Comparison of ENCODE assay signal across 1 cellular context in the genomic region with DNA sequence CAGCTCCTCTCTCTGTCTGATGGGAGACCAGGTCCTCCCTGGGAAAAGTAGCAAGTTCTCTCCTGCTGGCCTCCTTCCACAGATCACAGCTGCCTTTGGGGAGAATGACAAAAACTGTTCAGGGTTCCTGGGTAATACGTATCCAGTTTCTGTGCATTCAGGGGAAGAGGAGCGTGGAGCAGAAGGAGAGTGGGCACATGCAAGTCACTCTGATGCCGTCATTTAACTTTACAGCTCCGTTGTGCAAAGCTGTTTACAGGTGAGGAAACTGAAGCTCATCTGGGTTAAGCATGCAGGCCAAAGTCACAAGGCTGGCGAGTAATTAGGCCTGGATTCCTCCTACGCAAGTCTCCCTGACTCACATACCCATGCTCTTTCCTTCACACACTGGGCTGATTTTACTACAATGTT.
A peak's percentile ranks its signal among the peaks of the same experiment; 100 is the strongest.
TF ChIP-seq lines count a peak whose summit lies in the region.

No MANE protein-coding gene starts in this region.

TF ChIP-seq in HepG2, 621 proteins besides CTCF, POLR2A, EP300 and RAD21 (continued from another document and continues in another):
- TF ChIP-seq ZBTB43 (CRISPR knock-in tag; conservative IDR thresholded peaks at IDR 0.05), result no peak
- TF ChIP-seq MEF2D (CRISPR knock-in tag; IDR thresholded peaks at IDR 0.05), result peak; percentile 41; the same call in 1 of the 2 replicates
- TF ChIP-seq, protein P1, sequence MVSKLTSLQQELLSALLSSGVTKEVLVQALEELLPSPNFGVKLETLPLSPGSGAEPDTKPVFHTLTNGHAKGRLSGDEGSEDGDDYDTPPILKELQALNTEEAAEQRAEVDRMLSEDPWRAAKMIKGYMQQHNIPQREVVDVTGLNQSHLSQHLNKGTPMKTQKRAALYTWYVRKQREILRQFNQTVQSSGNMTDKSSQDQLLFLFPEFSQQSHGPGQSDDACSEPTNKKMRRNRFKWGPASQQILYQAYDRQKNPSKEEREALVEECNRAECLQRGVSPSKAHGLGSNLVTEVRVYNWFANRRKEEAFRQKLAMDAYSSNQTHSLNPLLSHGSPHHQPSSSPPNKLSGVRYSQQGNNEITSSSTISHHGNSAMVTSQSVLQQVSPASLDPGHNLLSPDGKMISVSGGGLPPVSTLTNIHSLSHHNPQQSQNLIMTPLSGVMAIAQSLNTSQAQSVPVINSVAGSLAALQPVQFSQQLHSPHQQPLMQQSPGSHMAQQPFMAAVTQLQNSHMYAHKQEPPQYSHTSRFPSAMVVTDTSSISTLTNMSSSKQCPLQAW (CRISPR knock-in tag; IDR thresholded peaks at IDR 0.05), result peak; percentile 47; the same call in 1 of the 2 replicates
- peak; percentile 86 for TF ChIP-seq RBFOX2 (IDR thresholded peaks at IDR 0.05; ENCODE audit: low read depth, low read length)
- peak; percentile 97 for TF ChIP-seq ZC3H4 (CRISPR knock-in tag; IDR thresholded peaks at IDR 0.05; ENCODE audit: borderline replicate concordance)
- no peak for TF ChIP-seq NCOR1 (IDR thresholded peaks at IDR 0.05; ENCODE audit: borderline replicate concordance, low read length)
- TF ChIP-seq, protein P2, sequence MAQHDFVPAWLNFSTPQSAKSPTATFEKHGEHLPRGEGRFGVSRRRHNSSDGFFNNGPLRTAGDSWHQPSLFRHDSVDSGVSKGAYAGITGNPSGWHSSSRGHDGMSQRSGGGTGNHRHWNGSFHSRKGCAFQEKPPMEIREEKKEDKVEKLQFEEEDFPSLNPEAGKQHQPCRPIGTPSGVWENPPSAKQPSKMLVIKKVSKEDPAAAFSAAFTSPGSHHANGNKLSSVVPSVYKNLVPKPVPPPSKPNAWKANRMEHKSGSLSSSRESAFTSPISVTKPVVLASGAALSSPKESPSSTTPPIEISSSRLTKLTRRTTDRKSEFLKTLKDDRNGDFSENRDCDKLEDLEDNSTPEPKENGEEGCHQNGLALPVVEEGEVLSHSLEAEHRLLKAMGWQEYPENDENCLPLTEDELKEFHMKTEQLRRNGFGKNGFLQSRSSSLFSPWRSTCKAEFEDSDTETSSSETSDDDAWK (CRISPR knock-in tag; IDR thresholded peaks at IDR 0.05), result no peak
- TF ChIP-seq FOXK2 (IDR thresholded peaks at IDR 0.05), result peak; percentile 57; the same call in 1 of the 2 replicates
- TF ChIP-seq ZNF660 (CRISPR knock-in tag; IDR thresholded peaks at IDR 0.05; ENCODE audit: borderline replicate concordance, low read depth), result no peak
- TF ChIP-seq KAT8 (CRISPR knock-in tag; IDR thresholded peaks at IDR 0.05), result no peak
- TF ChIP-seq ZNF264 (CRISPR knock-in tag; IDR thresholded peaks at IDR 0.05), result no peak
- TF ChIP-seq ZNF557 (CRISPR knock-in tag; IDR thresholded peaks at IDR 0.05), result peak; percentile 21; the same call in 1 of the 2 replicates
- TF ChIP-seq ZNF263 (CRISPR knock-in tag; IDR thresholded peaks at IDR 0.05), result peak; percentile 40; the same call in 1 of the 2 replicates
- TF ChIP-seq PITX1 (CRISPR knock-in tag; IDR thresholded peaks at IDR 0.05), result no peak
- TF ChIP-seq ZNF232 (CRISPR knock-in tag; IDR thresholded peaks at IDR 0.05; ENCODE audit: borderline replicate concordance), result 0 out of 2 replicates have a peak, but pooled peaks have one; percentile 42
- no peak for TF ChIP-seq HINFP (CRISPR knock-in tag; IDR thresholded peaks at IDR 0.05; ENCODE audit: low read depth)
- TF ChIP-seq ATF7 (IDR thresholded peaks at IDR 0.05), result 0 out of 2 replicates have a peak, but pooled peaks have one; percentile 15
- TF ChIP-seq ATF7 (CRISPR knock-in tag; IDR thresholded peaks at IDR 0.05), result no peak
- TF ChIP-seq TOE1 (CRISPR knock-in tag; IDR thresholded peaks at IDR 0.05), result no peak
- no peak for TF ChIP-seq NONO (IDR thresholded peaks at IDR 0.05)
- 0 out of 2 replicates have a peak, but pooled peaks have one; percentile 33 for TF ChIP-seq NONO (CRISPR knock-in tag; conservative IDR thresholded peaks at IDR 0.05)
- TF ChIP-seq, protein P3, sequence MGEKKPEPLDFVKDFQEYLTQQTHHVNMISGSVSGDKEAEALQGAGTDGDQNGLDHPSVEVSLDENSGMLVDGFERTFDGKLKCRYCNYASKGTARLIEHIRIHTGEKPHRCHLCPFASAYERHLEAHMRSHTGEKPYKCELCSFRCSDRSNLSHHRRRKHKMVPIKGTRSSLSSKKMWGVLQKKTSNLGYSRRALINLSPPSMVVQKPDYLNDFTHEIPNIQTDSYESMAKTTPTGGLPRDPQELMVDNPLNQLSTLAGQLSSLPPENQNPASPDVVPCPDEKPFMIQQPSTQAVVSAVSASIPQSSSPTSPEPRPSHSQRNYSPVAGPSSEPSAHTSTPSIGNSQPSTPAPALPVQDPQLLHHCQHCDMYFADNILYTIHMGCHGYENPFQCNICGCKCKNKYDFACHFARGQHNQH (CRISPR knock-in tag; IDR thresholded peaks at IDR 0.05), result no peak
- no peak for TF ChIP-seq ZFP62 (CRISPR knock-in tag; IDR thresholded peaks at IDR 0.05)
- TF ChIP-seq, protein P4, sequence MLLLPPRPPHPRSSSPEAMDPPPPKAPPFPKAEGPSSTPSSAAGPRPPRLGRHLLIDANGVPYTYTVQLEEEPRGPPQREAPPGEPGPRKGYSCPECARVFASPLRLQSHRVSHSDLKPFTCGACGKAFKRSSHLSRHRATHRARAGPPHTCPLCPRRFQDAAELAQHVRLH (CRISPR knock-in tag; IDR thresholded peaks at IDR 0.05; ENCODE audit: borderline replicate concordance, low read depth), result no peak
- TF ChIP-seq TRIM22 (IDR thresholded peaks at IDR 0.05), result no peak
- TF ChIP-seq ZNF775 (CRISPR knock-in tag; IDR thresholded peaks at IDR 0.05; ENCODE audit: borderline replicate concordance), result no peak; the same call in 1 of the 2 replicates
- 0 out of 2 replicates have a peak, but pooled peaks have one; percentile 10 for TF ChIP-seq THAP11 (CRISPR knock-in tag; IDR thresholded peaks at IDR 0.05)
- no peak for TF ChIP-seq ZNF282 (IDR thresholded peaks at IDR 0.05; ENCODE audit: partially characterized antibody)
- no peak for TF ChIP-seq SRY (CRISPR knock-in tag; IDR thresholded peaks at IDR 0.05)
- TF ChIP-seq MXI1 (IDR thresholded peaks at IDR 0.05; ENCODE audit: borderline replicate concordance, low read depth, low read length), result peak; percentile 33; the same call in 1 of the 3 replicates
- peak; percentile 57 for TF ChIP-seq FOSL2 (CRISPR knock-in tag; IDR thresholded peaks at IDR 0.05)
- TF ChIP-seq, protein P5, sequence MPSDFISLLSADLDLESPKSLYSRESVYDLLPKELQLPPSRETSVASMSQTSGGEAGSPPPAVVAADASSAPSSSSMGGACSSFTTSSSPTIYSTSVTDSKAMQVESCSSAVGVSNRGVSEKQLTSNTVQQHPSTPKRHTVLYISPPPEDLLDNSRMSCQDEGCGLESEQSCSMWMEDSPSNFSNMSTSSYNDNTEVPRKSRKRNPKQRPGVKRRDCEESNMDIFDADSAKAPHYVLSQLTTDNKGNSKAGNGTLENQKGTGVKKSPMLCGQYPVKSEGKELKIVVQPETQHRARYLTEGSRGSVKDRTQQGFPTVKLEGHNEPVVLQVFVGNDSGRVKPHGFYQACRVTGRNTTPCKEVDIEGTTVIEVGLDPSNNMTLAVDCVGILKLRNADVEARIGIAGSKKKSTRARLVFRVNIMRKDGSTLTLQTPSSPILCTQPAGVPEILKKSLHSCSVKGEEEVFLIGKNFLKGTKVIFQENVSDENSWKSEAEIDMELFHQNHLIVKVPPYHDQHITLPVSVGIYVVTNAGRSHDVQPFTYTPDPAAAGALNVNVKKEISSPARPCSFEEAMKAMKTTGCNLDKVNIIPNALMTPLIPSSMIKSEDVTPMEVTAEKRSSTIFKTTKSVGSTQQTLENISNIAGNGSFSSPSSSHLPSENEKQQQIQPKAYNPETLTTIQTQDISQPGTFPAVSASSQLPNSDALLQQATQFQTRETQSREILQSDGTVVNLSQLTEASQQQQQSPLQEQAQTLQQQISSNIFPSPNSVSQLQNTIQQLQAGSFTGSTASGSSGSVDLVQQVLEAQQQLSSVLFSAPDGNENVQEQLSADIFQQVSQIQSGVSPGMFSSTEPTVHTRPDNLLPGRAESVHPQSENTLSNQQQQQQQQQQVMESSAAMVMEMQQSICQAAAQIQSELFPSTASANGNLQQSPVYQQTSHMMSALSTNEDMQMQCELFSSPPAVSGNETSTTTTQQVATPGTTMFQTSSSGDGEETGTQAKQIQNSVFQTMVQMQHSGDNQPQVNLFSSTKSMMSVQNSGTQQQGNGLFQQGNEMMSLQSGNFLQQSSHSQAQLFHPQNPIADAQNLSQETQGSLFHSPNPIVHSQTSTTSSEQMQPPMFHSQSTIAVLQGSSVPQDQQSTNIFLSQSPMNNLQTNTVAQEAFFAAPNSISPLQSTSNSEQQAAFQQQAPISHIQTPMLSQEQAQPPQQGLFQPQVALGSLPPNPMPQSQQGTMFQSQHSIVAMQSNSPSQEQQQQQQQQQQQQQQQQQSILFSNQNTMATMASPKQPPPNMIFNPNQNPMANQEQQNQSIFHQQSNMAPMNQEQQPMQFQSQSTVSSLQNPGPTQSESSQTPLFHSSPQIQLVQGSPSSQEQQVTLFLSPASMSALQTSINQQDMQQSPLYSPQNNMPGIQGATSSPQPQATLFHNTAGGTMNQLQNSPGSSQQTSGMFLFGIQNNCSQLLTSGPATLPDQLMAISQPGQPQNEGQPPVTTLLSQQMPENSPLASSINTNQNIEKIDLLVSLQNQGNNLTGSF (CRISPR knock-in tag; IDR thresholded peaks at IDR 0.05), result no peak
- no peak for TF ChIP-seq SIN3A (IDR thresholded peaks at IDR 0.05; ENCODE audit: borderline replicate concordance, low read depth, low read length)
- 0 out of 2 replicates have a peak, but pooled peaks have one; percentile 15 for TF ChIP-seq ZNF136 (CRISPR knock-in tag; IDR thresholded peaks at IDR 0.05; ENCODE audit: low read depth)
- TF ChIP-seq, protein P6, sequence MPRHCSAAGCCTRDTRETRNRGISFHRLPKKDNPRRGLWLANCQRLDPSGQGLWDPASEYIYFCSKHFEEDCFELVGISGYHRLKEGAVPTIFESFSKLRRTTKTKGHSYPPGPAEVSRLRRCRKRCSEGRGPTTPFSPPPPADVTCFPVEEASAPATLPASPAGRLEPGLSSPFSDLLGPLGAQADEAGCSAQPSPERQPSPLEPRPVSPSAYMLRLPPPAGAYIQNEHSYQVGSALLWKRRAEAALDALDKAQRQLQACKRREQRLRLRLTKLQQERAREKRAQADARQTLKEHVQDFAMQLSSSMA (CRISPR knock-in tag; IDR thresholded peaks at IDR 0.05), result no peak
- no peak for TF ChIP-seq SRF (IDR thresholded peaks at IDR 0.05; ENCODE audit: low read depth, low read length)
- TF ChIP-seq MYC (CRISPR knock-in tag; IDR thresholded peaks at IDR 0.05; ENCODE audit: borderline replicate concordance), result peak; percentile 26; the same call in 1 of the 2 replicates
- TF ChIP-seq SALL1 (CRISPR knock-in tag; IDR thresholded peaks at IDR 0.05), result peak; percentile 17; the same call in 1 of the 2 replicates
- no peak for TF ChIP-seq SMC3 (IDR thresholded peaks at IDR 0.05; ENCODE audit: low read length)
- peak; percentile 88 for TF ChIP-seq CEBPB (IDR thresholded peaks at IDR 0.05; ENCODE audit: borderline replicate concordance, low read depth, low read length)
- peak; percentile 52 for TF ChIP-seq POLR2AphosphoS5 (IDR thresholded peaks at IDR 0.05; ENCODE audit: low read depth, low read length)
- TF ChIP-seq PHB2 (IDR thresholded peaks at IDR 0.05; ENCODE audit: partially characterized antibody), result no peak
- no peak for TF ChIP-seq HNF4G (IDR thresholded peaks at IDR 0.05; ENCODE audit: borderline replicate concordance, low read depth, low read length)
- TF ChIP-seq HNF4G (CRISPR knock-in tag; IDR thresholded peaks at IDR 0.05; ENCODE audit: borderline replicate concordance, low read depth), result no peak
- no peak for TF ChIP-seq GPN1 (CRISPR knock-in tag; IDR thresholded peaks at IDR 0.05; ENCODE audit: borderline replicate concordance)
- TF ChIP-seq ESRRA (CRISPR knock-in tag; IDR thresholded peaks at IDR 0.05; ENCODE audit: low read depth), result no peak
- no peak for TF ChIP-seq HMGA1 (CRISPR knock-in tag; conservative IDR thresholded peaks at IDR 0.05)
- no peak for TF ChIP-seq PAX8 (CRISPR knock-in tag; IDR thresholded peaks at IDR 0.05; ENCODE audit: borderline replicate concordance)
- TF ChIP-seq, protein P7, sequence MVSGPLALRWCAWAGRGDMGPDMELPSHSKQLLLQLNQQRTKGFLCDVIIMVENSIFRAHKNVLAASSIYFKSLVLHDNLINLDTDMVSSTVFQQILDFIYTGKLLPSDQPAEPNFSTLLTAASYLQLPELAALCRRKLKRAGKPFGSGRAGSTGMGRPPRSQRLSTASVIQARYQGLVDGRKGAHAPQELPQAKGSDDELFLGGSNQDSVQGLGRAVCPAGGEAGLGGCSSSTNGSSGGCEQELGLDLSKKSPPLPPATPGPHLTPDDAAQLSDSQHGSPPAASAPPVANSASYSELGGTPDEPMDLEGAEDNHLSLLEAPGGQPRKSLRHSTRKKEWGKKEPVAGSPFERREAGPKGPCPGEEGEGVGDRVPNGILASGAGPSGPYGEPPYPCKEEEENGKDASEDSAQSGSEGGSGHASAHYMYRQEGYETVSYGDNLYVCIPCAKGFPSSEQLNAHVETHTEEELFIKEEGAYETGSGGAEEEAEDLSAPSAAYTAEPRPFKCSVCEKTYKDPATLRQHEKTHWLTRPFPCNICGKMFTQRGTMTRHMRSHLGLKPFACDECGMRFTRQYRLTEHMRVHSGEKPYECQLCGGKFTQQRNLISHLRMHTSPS (CRISPR knock-in tag; IDR thresholded peaks at IDR 0.05; ENCODE audit: low read depth), result no peak
- no peak for TF ChIP-seq MTA3 (CRISPR knock-in tag; IDR thresholded peaks at IDR 0.05)
- TF ChIP-seq POGZ (CRISPR knock-in tag; IDR thresholded peaks at IDR 0.05), result no peak
